In genomic region chr12:116317986-116318737, GRCh38 we compare ENCODE assay signal across 1 cellular context.
TF ChIP-seq lines count a peak whose summit lies in the region.

No MANE protein-coding gene starts in this region.

TF ChIP-seq in SK-N-SH, 30 proteins besides CTCF, POLR2A, EP300 and RAD21 (continued from another document):
- no peak for TF ChIP-seq RCOR1 (IDR thresholded peaks at IDR 0.05; ENCODE audit: low read length)
- TF ChIP-seq IRF3 (IDR thresholded peaks at IDR 0.05; ENCODE audit: low read depth, low read length) = no peak
- no peak for TF ChIP-seq TEAD4 (IDR thresholded peaks at IDR 0.05; ENCODE audit: borderline replicate concordance, insufficient read depth)
- TF ChIP-seq CHD2 (IDR thresholded peaks at IDR 0.05; ENCODE audit: low read length, partially characterized antibody) = no peak
- no peak for TF ChIP-seq RXRA (IDR thresholded peaks at IDR 0.05; ENCODE audit: borderline replicate concordance, low read depth)
- TF ChIP-seq MAX (IDR thresholded peaks at IDR 0.05; ENCODE audit: low read depth) = no peak
- no peak for TF ChIP-seq TAF1 (IDR thresholded peaks at IDR 0.05; ENCODE audit: borderline replicate concordance, low read depth, low read length)
- no peak for TF ChIP-seq NRF1 (IDR thresholded peaks at IDR 0.05; ENCODE audit: low read depth, low read length)
- TF ChIP-seq EZH2phosphoT487 (IDR thresholded peaks at IDR 0.05; ENCODE audit: borderline replicate concordance, low read depth) = no peak
- no peak for TF ChIP-seq SIN3A (IDR thresholded peaks at IDR 0.05; ENCODE audit: borderline replicate concordance, low read depth, low read length)
- no peak for TF ChIP-seq POLR2AphosphoS5 (IDR thresholded peaks at IDR 0.05; ENCODE audit: low read depth, low read length)
- no peak for TF ChIP-seq USF1 (IDR thresholded peaks at IDR 0.05; ENCODE audit: borderline replicate concordance, low read depth)
- TF ChIP-seq YY1 (IDR thresholded peaks at IDR 0.05; ENCODE audit: low read depth) = no peak
- no peak for TF ChIP-seq TCF12 (IDR thresholded peaks at IDR 0.05)
- TF ChIP-seq FOXM1 (IDR thresholded peaks at IDR 0.05; ENCODE audit: low read depth) = no peak
- TF ChIP-seq MEF2A (IDR thresholded peaks at IDR 0.05; ENCODE audit: borderline replicate concordance, low read depth) = no peak
